ENCODE assay signal across 11 cellular contexts in the genomic region with DNA sequence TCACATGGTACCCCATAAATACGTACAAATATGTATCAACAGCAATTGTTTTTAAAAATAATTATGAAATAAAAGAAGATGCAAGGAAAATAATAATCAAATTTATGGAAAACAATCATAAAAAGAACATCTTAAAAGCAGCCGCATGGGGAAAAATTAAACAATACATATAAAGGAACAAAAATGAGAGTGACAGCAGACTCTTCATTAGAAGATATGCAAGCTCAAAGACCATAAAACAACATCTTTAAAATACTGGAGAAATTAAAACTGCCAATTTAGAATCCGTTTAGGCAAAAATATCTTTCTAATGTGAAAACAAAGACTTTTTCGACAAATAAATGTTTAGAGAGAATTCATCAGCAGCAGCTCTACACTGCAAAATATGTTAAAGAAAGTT.
"Had no signal": no experiment of that assay in that cellular context is flagged by ENCODE, and none has a peak within 500 bp of the region (broad histone marks: within the 10 kb centered on the region; RNA-seq: fewer than 3 reads in every experiment).

No MANE protein-coding gene starts in this region.

- H3K36me3 ChIP-seq: HAP-1 had no signal

- H3K9me3 ChIP-seq: HAP-1 had no signal

- FAIRE-seq: H1, H54 had no signal

- H3K9ac ChIP-seq: GM23248 had no signal

- H3K27ac ChIP-seq: GM23248 had no signal

- H3K4me3 ChIP-seq: GM23248, GM23338, HAP-1 had no signal

- DNase-seq: GM23248, GOT3, H7, H9, HCEC 1CT, HFFc6 had no signal

- ATAC-seq: GM23338, HCT116 had no signal

- H2AFZ ChIP-seq: GM23248, GM23338 had no signal

- H3K4me2 ChIP-seq: GM23338 had no signal
